8 cellular contexts compared by ENCODE assay signal in the genomic region with DNA sequence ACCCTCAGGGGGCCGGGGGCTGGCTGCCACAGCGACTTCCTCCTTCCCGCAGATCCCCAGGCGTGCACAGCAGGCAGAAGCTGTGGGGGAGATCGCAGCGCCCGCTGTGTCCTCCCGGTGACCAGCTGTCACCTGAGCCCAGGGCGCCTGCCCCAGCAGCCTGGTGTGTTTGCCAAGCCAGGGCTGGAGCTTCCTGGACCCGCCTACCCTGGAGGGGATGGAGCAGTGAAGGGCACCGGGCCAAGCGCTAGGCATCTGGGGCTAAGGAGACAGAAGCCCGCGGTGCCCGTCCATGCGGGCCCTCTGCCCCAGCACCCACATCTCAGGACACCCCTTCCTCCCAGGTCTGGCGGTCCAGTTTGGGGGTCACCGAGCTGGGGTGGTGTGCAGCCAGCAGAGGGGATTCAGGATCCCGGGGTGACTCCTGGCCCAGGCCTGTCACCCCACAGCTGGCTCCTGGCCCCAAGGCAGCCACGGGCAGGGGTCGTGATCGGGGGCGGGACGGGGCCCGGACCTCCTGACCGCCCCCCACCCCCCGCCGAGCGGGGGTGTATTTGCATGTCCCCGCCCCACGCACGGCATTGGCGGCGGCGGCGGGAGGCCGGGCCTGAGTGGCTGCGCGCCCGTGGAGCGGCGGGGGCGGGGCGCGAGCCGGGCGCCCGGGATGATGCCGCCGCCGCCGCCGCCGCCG. TPM values are rescaled to one million over a fixed set of nuclear protein-coding genes. Genes with fewer than 3 reads are reported as not detected.
DNase-seq lines count a peak whose midpoint lies in the region; ATAC-seq, FAIRE-seq and TF ChIP-seq lines count a peak whose summit lies in the region.

A gene with protein sequence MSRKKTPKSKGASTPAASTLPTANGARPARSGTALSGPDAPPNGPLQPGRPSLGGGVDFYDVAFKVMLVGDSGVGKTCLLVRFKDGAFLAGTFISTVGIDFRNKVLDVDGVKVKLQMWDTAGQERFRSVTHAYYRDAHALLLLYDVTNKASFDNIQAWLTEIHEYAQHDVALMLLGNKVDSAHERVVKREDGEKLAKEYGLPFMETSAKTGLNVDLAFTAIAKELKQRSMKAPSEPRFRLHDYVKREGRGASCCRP (plus strand): TSS at position 645 of the 691 bp plus-strand sequence. CDS start 159 bp downstream, outside the sequence.

- H3K9ac ChIP-seq in DND-41 (ENCODE audit: low read depth, low read length) = peak within 1 kb of the TSS; percentile 35; the same call in 1 of the 2 replicates

- H3K4me2 ChIP-seq in DND-41 (ENCODE audit: insufficient read depth, low read length) = peak within 1 kb of the TSS; percentile 58

- 3 to 13% (median 4%) methylated on average over 6 to 55 of the region's 55 CpGs for WGBS in adrenal gland, 4 donors
- WGBS in pancreas, 2 donors = 1 to 5% methylated on average over 18 to 55 of the region's 55 CpGs

- ATAC-seq in DND-41 (ENCODE audit: insufficient read depth, low read depth) (peak; percentile 63), pancreas (peak; percentile 79 to 87 (median 84)), HG03039 (IDR thresholded peaks at IDR 0.05; ENCODE audit: unreplicated experiment) (no peak), GM18498 (IDR thresholded peaks at IDR 0.05; ENCODE audit: unreplicated experiment) (no peak)

- H3K4me3 ChIP-seq in DND-41 (ENCODE audit: low read depth in 1 of 2, low read length in 2 of 2) (peak within 1 kb of the TSS in 1 of 2 experiments; percentile 46; a peak in 2 of 4 replicates), LNCaP clone FGC (ENCODE audit: low read depth, low read length) (peak within 1 kb of the TSS; percentile 76), adrenal gland (peak within 1 kb of the TSS in 1 of 4 donors; percentile 71), cardiac muscle cell (peak within 1 kb of the TSS; percentile 40), pancreas (peak within 1 kb of the TSS; percentile 55 to 73 (median 66))

- no peak for FAIRE-seq in pancreas (lab: Jason Lieb, UNC)

- H3K79me2 ChIP-seq in DND-41 (ENCODE audit: insufficient read depth, low read length) = peaks cover 12% of the 10 kb centered on the region

- peaks cover 29% of the 10 kb centered on the region for H3K4me1 ChIP-seq in DND-41 (ENCODE audit: insufficient read depth, low read length)
- peaks cover 11 to 35% of the 10 kb centered on the region in 2 donors for H3K4me1 ChIP-seq in adrenal gland (replicated peaks in 1 of 2)
- H3K4me1 ChIP-seq in cardiac muscle cell (ENCODE audit: low read depth) = peaks cover 11% of the 10 kb centered on the region
- peaks cover 23 to 25% (median 25%) of the 10 kb centered on the region in 3 donors for H3K4me1 ChIP-seq in pancreas

- H3K9me3 ChIP-seq in DND-41 (ENCODE audit: insufficient read depth, low read length, severe bottlenecking) = no peaks in the 10 kb centered on the region
- no peaks in the 10 kb centered on the region for H3K9me3 ChIP-seq in adrenal gland (replicated peaks in 1 of 3)
- H3K9me3 ChIP-seq in cardiac muscle cell (ENCODE audit: low read depth) = no peaks in the 10 kb centered on the region
- H3K9me3 ChIP-seq in pancreas = no peaks in the 10 kb centered on the region

- no peak for TF ChIP-seq CTCF in DND-41 (IDR thresholded peaks at IDR 0.05; ENCODE audit: borderline replicate concordance, extremely low read depth, low read length, poor library complexity, severe bottlenecking)
- TF ChIP-seq CTCF in LNCaP clone FGC (IDR thresholded peaks at IDR 0.05; ENCODE audit: control insufficient read depth, extremely low read depth, insufficient read depth) = no peak
- no peak for TF ChIP-seq CTCF in adrenal gland (IDR thresholded peaks at IDR 0.05)
- TF ChIP-seq CTCF in cardiac muscle cell (IDR thresholded peaks at IDR 0.05; ENCODE audit: low read depth, low read length) = no peak
- no peak for TF ChIP-seq CTCF in pancreas (IDR thresholded peaks at IDR 0.05)

- no peak for TF ChIP-seq POLR2A in adrenal gland (IDR thresholded peaks at IDR 0.05)

- H4K20me1 ChIP-seq in DND-41 (ENCODE audit: insufficient read depth, low read length) = peaks cover 54% of the 10 kb centered on the region

- intact Hi-C loops in adrenal gland (cut with DNase I) (loop anchor here in 1 of 2 donors (5.0 kb wide), 1 partner anchor 126 kb away; no protein-coding TSS in a partner anchor), pancreas (cut with DNase I) (no loop called here)

- DNase-seq in DND-41 = peak; percentile 58
- DNase-seq in LNCaP clone FGC (ENCODE audit: low read depth) = peak; percentile 93
- DNase-seq in SHP77 (lab: John Stamatoyannopoulos, UW) = peak; percentile 80 to 95
- peak; percentile 87 to 95 (median 93) for DNase-seq in adrenal gland
- DNase-seq in cardiac muscle cell (ENCODE audit: low read depth in 1 of 2, low spot score in 1 of 2) = peak; percentile 67 to 81
- peak; percentile 93 to 99 (median 96) for DNase-seq in pancreas

- H3K27ac ChIP-seq in DND-41 (ENCODE audit: low read length) (no peak within 1 kb of the TSS), adrenal gland (peak within 1 kb of the TSS in 2 of 5 donors; percentile 77 to 79), cardiac muscle cell (no peak within 1 kb of the TSS), pancreas (peak within 1 kb of the TSS; percentile 78 to 92 (median 86))

- H3K36me3 ChIP-seq in DND-41 (ENCODE audit: insufficient read depth, low read length) (peaks cover 12% of the 10 kb centered on the region), adrenal gland (replicated peaks in 1 of 2) (no peaks in the 10 kb centered on the region), cardiac muscle cell (no peaks in the 10 kb centered on the region), pancreas (no peaks in the 10 kb centered on the region)

- H3K27me3 ChIP-seq in DND-41 (ENCODE audit: insufficient read depth, low read length, poor library complexity) (no peaks in the 10 kb centered on the region), adrenal gland (no peaks in the 10 kb centered on the region), cardiac muscle cell (no peaks in the 10 kb centered on the region), pancreas (no peaks in the 10 kb centered on the region)

- no peak within 1 kb of the TSS for H2AFZ ChIP-seq in DND-41 (ENCODE audit: low read depth, low read length)

RNA-seq across cellular contexts. Expression of the gene that starts here (rescaled TPM):
- total RNA-seq in adrenal gland (1 to 10 TPM in 6 of 8 donors, not detected in 2; 1.0 to 4.1 (median 1.8) TPM), cardiac muscle cell (5.0 and 6.5 TPM in 2 replicates), pancreas (10 to 100 TPM; 19.2 to 36.8 (median 28.4) TPM)
- polyA plus RNA-seq in adrenal gland (10 to 100 TPM in 1 of 3 donors, 1 to 10 TPM in 1, under 1 TPM in 1; 0.46 to 23.1 (median 6.7) TPM), cardiac muscle cell (12.1 and 16.7 TPM in 2 replicates), pancreas (100 to 1,000 TPM; 161 to 255 TPM)

Comparison
In these comparisons a context has a peak if more than half of its experiments do, and no peak if none do; other contexts are left out.
1. ATAC-seq: peak in DND-41 (single experiment) and pancreas (4 of 4); none in HG03039 (single experiment) and GM18498 (single experiment).
2. H3K27ac ChIP-seq: peak in pancreas (4 of 4); none in DND-41 (single experiment) and cardiac muscle cell (single experiment).
3. Peak in every context shown above with its lines, with median percentiles within 50 percentile points of each other: DNase-seq.